15 cellular contexts compared by ENCODE assay signal in the genomic region with DNA sequence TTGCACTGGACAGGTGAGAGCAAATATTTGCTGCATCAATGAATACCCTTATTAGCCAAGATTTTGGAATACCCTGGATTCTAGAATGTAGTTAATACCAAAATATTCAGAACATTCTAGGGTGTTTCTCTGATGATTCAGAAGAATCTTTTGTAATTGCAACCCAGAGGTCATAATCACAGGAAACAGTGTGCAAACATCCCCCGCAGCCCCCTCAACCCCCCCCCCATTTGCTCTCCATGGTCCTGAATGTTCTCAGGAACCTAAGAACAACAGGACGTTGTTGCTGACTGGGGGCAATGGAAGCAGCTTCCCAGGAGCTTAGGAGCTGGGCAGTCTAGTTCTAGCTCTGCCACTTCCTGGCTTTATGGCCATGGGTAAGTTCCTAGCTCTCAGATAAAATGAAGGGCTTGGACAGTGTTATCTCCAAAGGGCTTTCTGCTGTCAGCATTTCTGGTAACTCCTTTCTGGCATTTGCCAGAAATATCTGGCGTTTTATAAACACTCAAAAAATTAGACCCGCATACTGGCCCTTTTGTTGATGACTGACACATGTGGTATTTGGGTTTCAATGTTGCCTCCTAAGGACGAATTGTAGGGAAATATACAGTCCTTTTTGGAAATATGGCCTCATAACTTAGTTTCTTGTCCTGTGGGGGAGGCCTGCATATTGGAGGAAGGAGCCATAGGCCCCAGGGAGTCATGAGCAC.
DNase-seq lines count a peak whose midpoint lies in the region; ATAC-seq, FAIRE-seq and TF ChIP-seq lines count a peak whose summit lies in the region.
"Had no signal": no experiment of that assay in that cellular context is flagged by ENCODE, and none has a peak within 500 bp of the region (broad histone marks: within the 10 kb centered on the region; RNA-seq: fewer than 3 reads in every experiment).

No MANE protein-coding gene starts in this region.

- no peak overlapping the region for H3K4me3 ChIP-seq in A549
- no peak overlapping the region for H3K4me3 ChIP-seq in K562
- H3K4me3 ChIP-seq in CD8-positive, alpha-beta memory T cell (ENCODE audit: low read length), result no peak overlapping the region
- H3K4me3 ChIP-seq: ovary had no signal

- TF ChIP-seq CTCF in A549 (IDR thresholded peaks at IDR 0.05) (no peak), K562 (IDR thresholded peaks at IDR 0.05 in 2 of 3, conservative IDR thresholded peaks at IDR 0.05 in 1 of 3; ENCODE audit: insufficient read depth in 2 of 3, low read depth in 1 of 3, low read length in 3 of 3) (no peak)

- no peaks in the 10 kb centered on the region for H3K9me3 ChIP-seq in A549
- H3K9me3 ChIP-seq in K562 (replicated peaks; ENCODE audit: control insufficient read depth, insufficient read depth, low read depth, low read length), result no peaks in the 10 kb centered on the region
- no peaks in the 10 kb centered on the region for H3K9me3 ChIP-seq in CD8-positive, alpha-beta memory T cell (ENCODE audit: low read length)
- H3K9me3 ChIP-seq: ovary had no signal

- H3K4me1 ChIP-seq in A549 (no peaks in the 10 kb centered on the region), K562 (replicated peaks in 1 of 2; ENCODE audit: control insufficient read depth in 2 of 2, insufficient read depth in 2 of 2, low read length in 2 of 2) (no peaks in the 10 kb centered on the region)
- H3K4me1 ChIP-seq in CD8-positive, alpha-beta memory T cell (ENCODE audit: insufficient read depth, low read length), result no peaks in the 10 kb centered on the region

- H2AFZ ChIP-seq in K562 (ENCODE audit: low read depth, low read length), result no peak overlapping the region

- H3K9ac ChIP-seq in K562 (ENCODE audit: insufficient read depth in 1 of 2, low read depth in 2 of 2, low read length in 2 of 2), result no peak overlapping the region

- peaks cover 13 to 16% of the 10 kb centered on the region in 2 donors for H3K27me3 Mint-ChIP-seq in CD8-positive, alpha-beta memory T cell

- no peaks in the 10 kb centered on the region for H3K9me1 ChIP-seq in K562 (ENCODE audit: control insufficient read depth, insufficient read depth, low read length)

- no peak overlapping the region for H3K27ac ChIP-seq in A549
- no peak overlapping the region for H3K27ac ChIP-seq in K562 (ENCODE audit: extremely low read depth, low read depth, low read length)
- H3K27ac ChIP-seq in CD8-positive, alpha-beta memory T cell (ENCODE audit: low read depth, low read length), result no peak overlapping the region
- H3K27ac ChIP-seq: ovary, WERI-Rb-1 had no signal

- H4K20me1 ChIP-seq in K562 (replicated peaks; ENCODE audit: control insufficient read depth, insufficient read depth, low read length), result no peaks in the 10 kb centered on the region

- peaks cover 0 to 6% of the 10 kb centered on the region in 2 experiments; a peak in 3 of 5 replicates for H3K27me3 ChIP-seq in K562 (ENCODE audit: control insufficient read depth in 2 of 2, insufficient read depth in 2 of 2, low read length in 2 of 2)
- H3K27me3 ChIP-seq in CD8-positive, alpha-beta memory T cell (ENCODE audit: insufficient read depth, low read length, poor library complexity, severe bottlenecking), result no peaks in the 10 kb centered on the region
- H3K27me3 ChIP-seq: ovary had no signal

- 26% methylated on average over 3 of the region's 5 CpGs for WGBS in A549 (ENCODE audit: missing lambda C conversion rate)
- WGBS in K562 (ENCODE audit: insufficient coverage, low coverage, missing lambda C conversion rate), result 12% methylated on average over 5 of the region's 5 CpGs

- H3K4me2 ChIP-seq in A549 (no peak overlapping the region), K562 (ENCODE audit: insufficient read depth, low read length) (no peak overlapping the region)

- H3K9me3 Mint-ChIP-seq in CD8-positive, alpha-beta memory T cell, result no peaks in the 10 kb centered on the region
- H3K9me3 Mint-ChIP-seq: mesothelial cell of epicardium had no signal

- intact Hi-C loops in K562 (cut with micrococcal nuclease), result no loop called here

- FAIRE-seq in A549 (lab: Jason Lieb, UNC) (no peak), K562 (lab: Jason Lieb, UNC) (no peak)

- H3K4me1 Mint-ChIP-seq in CD8-positive, alpha-beta memory T cell, result no peaks in the 10 kb centered on the region
- H3K4me1 Mint-ChIP-seq: mesothelial cell of epicardium had no signal

- POLR2A ChIA-PET in A549 (lab: Yijun Ruan, JAX), result no interaction called here
- POLR2A ChIA-PET in K562 (lab: Yijun Ruan, JAX), result interaction anchor here (0.6 kb wide), 1 partner anchor 102 kb away, joined by 3 read pairs; no protein-coding TSS in a partner anchor
- POLR2A ChIA-PET in CD8-positive, alpha-beta memory T cell (lab: Charles Lee), result no interaction called here

- TF ChIP-seq POLR2A in A549 (IDR thresholded peaks at IDR 0.05; ENCODE audit: low read length) (no peak), K562 (conservative IDR thresholded peaks at IDR 0.05) (no peak)

- no peak overlapping the region for H3K4me3 Mint-ChIP-seq in CD8-positive, alpha-beta memory T cell
- H3K4me3 Mint-ChIP-seq: mesothelial cell of epicardium had no signal

- H3K79me2 ChIP-seq in K562 (ENCODE audit: control insufficient read depth, insufficient read depth, low read length), result no peaks in the 10 kb centered on the region

- H3K36me3 ChIP-seq in K562 (ENCODE audit: control insufficient read depth, insufficient read depth, low read length), result no peaks in the 10 kb centered on the region
- H3K36me3 ChIP-seq in CD8-positive, alpha-beta memory T cell (ENCODE audit: insufficient read depth, low read length), result no peaks in the 10 kb centered on the region
- H3K36me3 ChIP-seq: ovary, WERI-Rb-1 had no signal

- no peaks in the 10 kb centered on the region for H3K36me3 Mint-ChIP-seq in CD8-positive, alpha-beta memory T cell
- H3K36me3 Mint-ChIP-seq: mesothelial cell of epicardium had no signal

- TF ChIP-seq EP300 in A549 (IDR thresholded peaks at IDR 0.05) (no peak), Ishikawa (IDR thresholded peaks at IDR 0.05; ENCODE audit: borderline replicate concordance) (no peak), K562 (IDR thresholded peaks at IDR 0.05; ENCODE audit: low read length) (no peak)

- no peak for DNase-seq in A549 (ENCODE audit: low read depth in 1 of 2, low spot score in 1 of 2)
- DNase-seq in K562 (ENCODE audit: extremely low read depth in 1 of 4, low spot score in 3 of 4), result peak; percentile 33 to 71 (median 65)
- DNase-seq in iris pigment epithelial cell (ENCODE audit: low read depth), result peak; percentile 21
- DNase-seq in CD8-positive, alpha-beta memory T cell, result no peak
- no peak for DNase-seq in NCI-H345 (lab: John Stamatoyannopoulos, UW)
- DNase-seq in pons (ENCODE audit: low spot score), result no peak
- DNase-seq: caudate nucleus; MV-4-11; NCI-H2171 treated with DMSO at 0.1 percent for 48 hours; ovary; stimulated activated CD4-positive, alpha-beta T cell treated with anti-CD3 and anti-CD28 coated beads, Interleukin-12 subunit alpha, Interleukin-12 subunit beta, amount 100 ng/mL, for 4 hours; WERI-Rb-1 had no signal

- no peak overlapping the region for H3K27ac Mint-ChIP-seq in CD8-positive, alpha-beta memory T cell
- H3K27ac Mint-ChIP-seq: mesothelial cell of epicardium had no signal

- TF ChIP-seq RAD21 in A549 (conservative IDR thresholded peaks at IDR 0.05 in 1 of 2, IDR thresholded peaks at IDR 0.05 in 1 of 2) (no peak), Ishikawa (IDR thresholded peaks at IDR 0.05; ENCODE audit: low read depth) (no peak), K562 (CRISPR knock-in tag; conservative IDR thresholded peaks at IDR 0.05 in 1 of 2, IDR thresholded peaks at IDR 0.05 in 1 of 2) (no peak)

- ATAC-seq in A549 (no peak), K562 (peak; percentile 63; the same call in 2 of the 3 replicates), GM18907 (IDR thresholded peaks at IDR 0.05; ENCODE audit: unreplicated experiment) (no peak)

- BruUV-seq in K562 (replicated peaks; lab: Mats Ljungman, UMichigan), result no TSS peak

- CTCF ChIA-PET in A549 (lab: Yijun Ruan, JAX) (no interaction called here), K562 (lab: Yijun Ruan, JAX; ENCODE audit: low intra/inter-chr PET ratio) (no interaction called here)
- CTCF ChIA-PET in CD8-positive, alpha-beta memory T cell (lab: Charles Lee), result no interaction called here

- in situ Hi-C loops in K562 (cut with MboI), result no loop called here

TF ChIP-seq in K562, 482 proteins besides CTCF, POLR2A, EP300 and RAD21 (continues in another document):
- no peak for TF ChIP-seq ZNF146 (CRISPR knock-in tag; IDR thresholded peaks at IDR 0.05; ENCODE audit: unreplicated experiment)
- TF ChIP-seq, protein P1, sequence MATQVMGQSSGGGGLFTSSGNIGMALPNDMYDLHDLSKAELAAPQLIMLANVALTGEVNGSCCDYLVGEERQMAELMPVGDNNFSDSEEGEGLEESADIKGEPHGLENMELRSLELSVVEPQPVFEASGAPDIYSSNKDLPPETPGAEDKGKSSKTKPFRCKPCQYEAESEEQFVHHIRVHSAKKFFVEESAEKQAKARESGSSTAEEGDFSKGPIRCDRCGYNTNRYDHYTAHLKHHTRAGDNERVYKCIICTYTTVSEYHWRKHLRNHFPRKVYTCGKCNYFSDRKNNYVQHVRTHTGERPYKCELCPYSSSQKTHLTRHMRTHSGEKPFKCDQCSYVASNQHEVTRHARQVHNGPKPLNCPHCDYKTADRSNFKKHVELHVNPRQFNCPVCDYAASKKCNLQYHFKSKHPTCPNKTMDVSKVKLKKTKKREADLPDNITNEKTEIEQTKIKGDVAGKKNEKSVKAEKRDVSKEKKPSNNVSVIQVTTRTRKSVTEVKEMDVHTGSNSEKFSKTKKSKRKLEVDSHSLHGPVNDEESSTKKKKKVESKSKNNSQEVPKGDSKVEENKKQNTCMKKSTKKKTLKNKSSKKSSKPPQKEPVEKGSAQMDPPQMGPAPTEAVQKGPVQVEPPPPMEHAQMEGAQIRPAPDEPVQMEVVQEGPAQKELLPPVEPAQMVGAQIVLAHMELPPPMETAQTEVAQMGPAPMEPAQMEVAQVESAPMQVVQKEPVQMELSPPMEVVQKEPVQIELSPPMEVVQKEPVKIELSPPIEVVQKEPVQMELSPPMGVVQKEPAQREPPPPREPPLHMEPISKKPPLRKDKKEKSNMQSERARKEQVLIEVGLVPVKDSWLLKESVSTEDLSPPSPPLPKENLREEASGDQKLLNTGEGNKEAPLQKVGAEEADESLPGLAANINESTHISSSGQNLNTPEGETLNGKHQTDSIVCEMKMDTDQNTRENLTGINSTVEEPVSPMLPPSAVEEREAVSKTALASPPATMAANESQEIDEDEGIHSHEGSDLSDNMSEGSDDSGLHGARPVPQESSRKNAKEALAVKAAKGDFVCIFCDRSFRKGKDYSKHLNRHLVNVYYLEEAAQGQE (CRISPR knock-in tag; IDR thresholded peaks at IDR 0.05; ENCODE audit: low read depth), result peak; percentile 90
- TF ChIP-seq EHMT2 (IDR thresholded peaks at IDR 0.05), result peak; percentile 92
- peak; percentile 89 for TF ChIP-seq MIER1 (IDR thresholded peaks at IDR 0.05; ENCODE audit: low read depth)

Comparison
In these comparisons a context has a peak if more than half of its experiments do, and no peak if none do; other contexts are left out.
1. DNase-seq: peak in K562 (4 of 4) and iris pigment epithelial cell (single experiment); none in A549 (0 of 2), CD8-positive, alpha-beta memory T cell (0 of 5), NCI-H345 (single experiment) and pons (single experiment).